Comparison of ENCODE assay signal across 1 cellular context in the genomic region with DNA sequence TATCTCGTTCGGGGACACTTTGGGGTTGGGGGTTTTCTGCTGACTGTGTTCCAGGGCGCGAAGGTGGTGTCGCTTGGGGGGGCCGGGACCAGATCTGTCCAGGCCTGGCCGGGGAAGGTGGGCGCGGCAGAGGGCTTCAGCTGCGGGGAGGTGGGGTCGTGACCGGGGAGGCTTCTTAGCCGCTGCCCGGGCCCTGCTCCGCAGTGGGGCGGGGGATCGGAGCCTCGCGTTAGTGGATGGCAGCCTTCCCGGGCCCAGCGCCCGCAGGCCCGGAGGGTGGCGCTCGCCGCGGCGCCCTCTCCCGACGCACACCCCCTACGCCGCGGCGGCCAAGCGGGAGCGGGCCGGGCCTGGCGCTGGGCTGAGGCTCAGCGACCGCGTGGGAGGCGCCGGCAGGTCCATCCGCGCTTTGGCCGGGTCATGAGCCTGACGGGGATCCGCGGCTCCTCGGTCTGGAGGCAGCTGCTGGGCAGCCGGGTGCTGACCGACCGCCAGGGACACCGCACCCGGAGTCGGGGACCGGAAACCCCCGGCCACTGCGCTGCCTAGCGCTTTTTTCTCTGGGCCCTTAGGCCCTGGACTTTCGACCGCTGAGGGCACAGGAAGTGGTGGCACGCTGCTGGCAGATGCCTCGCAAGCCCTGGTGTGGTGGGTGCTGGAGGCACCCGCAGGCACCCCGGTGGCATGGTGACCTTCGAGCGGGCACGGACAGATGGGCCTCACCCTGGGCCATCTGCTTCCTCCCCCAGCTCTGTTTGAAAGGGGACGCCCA.
TF ChIP-seq lines count a peak whose summit lies in the region.

No MANE protein-coding gene starts in this region.

TF ChIP-seq in HEK293, 187 proteins besides CTCF, POLR2A, EP300 and RAD21 (continued from another document):
- TF ChIP-seq, protein P1, sequence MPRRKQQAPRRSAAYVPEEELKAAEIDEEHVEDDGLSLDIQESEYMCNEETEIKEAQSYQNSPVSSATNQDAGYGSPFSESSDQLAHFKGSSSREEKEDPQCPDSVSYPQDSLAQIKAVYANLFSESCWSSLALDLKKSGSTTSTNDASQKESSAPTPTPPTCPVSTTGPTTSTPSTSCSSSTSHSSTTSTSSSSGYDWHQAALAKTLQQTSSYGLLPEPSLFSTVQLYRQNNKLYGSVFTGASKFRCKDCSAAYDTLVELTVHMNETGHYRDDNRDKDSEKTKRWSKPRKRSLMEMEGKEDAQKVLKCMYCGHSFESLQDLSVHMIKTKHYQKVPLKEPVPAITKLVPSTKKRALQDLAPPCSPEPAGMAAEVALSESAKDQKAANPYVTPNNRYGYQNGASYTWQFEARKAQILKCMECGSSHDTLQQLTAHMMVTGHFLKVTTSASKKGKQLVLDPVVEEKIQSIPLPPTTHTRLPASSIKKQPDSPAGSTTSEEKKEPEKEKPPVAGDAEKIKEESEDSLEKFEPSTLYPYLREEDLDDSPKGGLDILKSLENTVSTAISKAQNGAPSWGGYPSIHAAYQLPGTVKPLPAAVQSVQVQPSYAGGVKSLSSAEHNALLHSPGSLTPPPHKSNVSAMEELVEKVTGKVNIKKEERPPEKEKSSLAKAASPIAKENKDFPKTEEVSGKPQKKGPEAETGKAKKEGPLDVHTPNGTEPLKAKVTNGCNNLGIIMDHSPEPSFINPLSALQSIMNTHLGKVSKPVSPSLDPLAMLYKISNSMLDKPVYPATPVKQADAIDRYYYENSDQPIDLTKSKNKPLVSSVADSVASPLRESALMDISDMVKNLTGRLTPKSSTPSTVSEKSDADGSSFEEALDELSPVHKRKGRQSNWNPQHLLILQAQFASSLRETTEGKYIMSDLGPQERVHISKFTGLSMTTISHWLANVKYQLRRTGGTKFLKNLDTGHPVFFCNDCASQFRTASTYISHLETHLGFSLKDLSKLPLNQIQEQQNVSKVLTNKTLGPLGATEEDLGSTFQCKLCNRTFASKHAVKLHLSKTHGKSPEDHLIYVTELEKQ (tag by site-specific recombination; IDR thresholded peaks at IDR 0.05; ENCODE audit: borderline replicate concordance), result no peak
- TF ChIP-seq ZNF423 (tag by site-specific recombination; IDR thresholded peaks at IDR 0.05) (0 out of 2 replicates have a peak, but pooled peaks have one; percentile 43), ZNF19 (tag by site-specific recombination; IDR thresholded peaks at IDR 0.05; ENCODE audit: low read depth) (no peak), ZNF707 (tag by site-specific recombination; IDR thresholded peaks at IDR 0.05) (no peak), ZNF76 (tag by site-specific recombination; IDR thresholded peaks at IDR 0.05; ENCODE audit: borderline replicate concordance, low read depth) (no peak), ZNF792 (tag by site-specific recombination; IDR thresholded peaks at IDR 0.05) (no peak), KLF7 (tag by site-specific recombination; IDR thresholded peaks at IDR 0.05; ENCODE audit: borderline replicate concordance) (0 out of 2 replicates have a peak, but pooled peaks have one; percentile 3), ZNF48 (tag by site-specific recombination; IDR thresholded peaks at IDR 0.05) (no peak), FEZF1 (tag by site-specific recombination; IDR thresholded peaks at IDR 0.05) (no peak), ZFP69B (tag by site-specific recombination; IDR thresholded peaks at IDR 0.05) (no peak), SCRT1 (tag by site-specific recombination; IDR thresholded peaks at IDR 0.05; ENCODE audit: borderline replicate concordance) (no peak), ZNF660 (tag by site-specific recombination; IDR thresholded peaks at IDR 0.05) (peak; percentile 36; the same call in 1 of the 2 replicates), KLF8 (tag by site-specific recombination; IDR thresholded peaks at IDR 0.05) (peak; percentile 45; the same call in 1 of the 2 replicates), ZNF670 (tag by site-specific recombination; IDR thresholded peaks at IDR 0.05; ENCODE audit: low read depth) (no peak), ZNF514 (tag by site-specific recombination; IDR thresholded peaks at IDR 0.05) (no peak), ZBTB48 (tag by site-specific recombination; IDR thresholded peaks at IDR 0.05) (peak; percentile 83), ZNF335 (tag by site-specific recombination; conservative IDR thresholded peaks at IDR 0.05) (peak; percentile 96; the same call in 1 of the 2 replicates), EGR2 (tag by site-specific recombination; IDR thresholded peaks at IDR 0.05; ENCODE audit: low read depth) (peak; percentile 39; the same call in 1 of the 2 replicates)
- TF ChIP-seq, protein P2, sequence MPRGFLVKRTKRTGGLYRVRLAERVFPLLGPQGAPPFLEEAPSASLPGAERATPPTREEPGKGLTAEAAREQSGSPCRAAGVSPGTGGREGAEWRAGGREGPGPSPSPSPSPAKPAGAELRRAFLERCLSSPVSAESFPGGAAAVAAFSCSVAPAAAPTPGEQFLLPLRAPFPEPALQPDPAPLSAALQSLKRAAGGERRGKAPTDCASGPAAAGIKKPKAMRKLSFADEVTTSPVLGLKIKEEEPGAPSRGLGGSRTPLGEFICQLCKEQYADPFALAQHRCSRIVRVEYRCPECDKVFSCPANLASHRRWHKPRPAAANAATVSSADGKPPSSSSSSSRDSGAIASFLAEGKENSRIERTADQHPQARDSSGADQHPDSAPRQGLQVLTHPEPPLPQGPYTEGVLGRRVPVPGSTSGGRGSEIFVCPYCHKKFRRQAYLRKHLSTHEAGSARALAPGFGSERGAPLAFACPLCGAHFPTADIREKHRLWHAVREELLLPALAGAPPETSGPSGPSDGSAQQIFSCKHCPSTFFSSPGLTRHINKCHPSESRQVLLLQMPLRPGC (tag by site-specific recombination; IDR thresholded peaks at IDR 0.05), result no peak
- TF ChIP-seq, protein P3, sequence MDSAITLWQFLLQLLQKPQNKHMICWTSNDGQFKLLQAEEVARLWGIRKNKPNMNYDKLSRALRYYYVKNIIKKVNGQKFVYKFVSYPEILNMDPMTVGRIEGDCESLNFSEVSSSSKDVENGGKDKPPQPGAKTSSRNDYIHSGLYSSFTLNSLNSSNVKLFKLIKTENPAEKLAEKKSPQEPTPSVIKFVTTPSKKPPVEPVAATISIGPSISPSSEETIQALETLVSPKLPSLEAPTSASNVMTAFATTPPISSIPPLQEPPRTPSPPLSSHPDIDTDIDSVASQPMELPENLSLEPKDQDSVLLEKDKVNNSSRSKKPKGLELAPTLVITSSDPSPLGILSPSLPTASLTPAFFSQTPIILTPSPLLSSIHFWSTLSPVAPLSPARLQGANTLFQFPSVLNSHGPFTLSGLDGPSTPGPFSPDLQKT (IDR thresholded peaks at IDR 0.05; ENCODE audit: borderline replicate concordance, low read depth, low read length), result no peak
- TF ChIP-seq, protein P4, sequence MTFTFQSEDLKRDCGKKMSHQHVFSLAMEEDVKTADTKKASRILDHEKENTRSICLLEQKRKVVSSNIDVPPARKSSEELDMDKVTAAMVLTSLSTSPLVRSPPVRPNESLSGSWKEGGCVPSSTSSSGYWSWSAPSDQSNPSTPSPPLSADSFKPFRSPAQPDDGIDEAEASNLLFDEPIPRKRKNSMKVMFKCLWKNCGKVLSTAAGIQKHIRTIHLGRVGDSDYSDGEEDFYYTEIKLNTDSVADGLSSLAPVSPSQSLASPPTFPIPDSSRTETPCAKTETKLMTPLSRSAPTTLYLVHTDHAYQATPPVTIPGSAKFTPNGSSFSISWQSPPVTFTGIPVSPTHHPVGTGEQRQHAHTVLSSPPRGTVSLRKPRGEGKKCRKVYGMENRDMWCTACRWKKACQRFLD (tag by site-specific recombination; IDR thresholded peaks at IDR 0.05), result no peak
- TF ChIP-seq, protein P5, sequence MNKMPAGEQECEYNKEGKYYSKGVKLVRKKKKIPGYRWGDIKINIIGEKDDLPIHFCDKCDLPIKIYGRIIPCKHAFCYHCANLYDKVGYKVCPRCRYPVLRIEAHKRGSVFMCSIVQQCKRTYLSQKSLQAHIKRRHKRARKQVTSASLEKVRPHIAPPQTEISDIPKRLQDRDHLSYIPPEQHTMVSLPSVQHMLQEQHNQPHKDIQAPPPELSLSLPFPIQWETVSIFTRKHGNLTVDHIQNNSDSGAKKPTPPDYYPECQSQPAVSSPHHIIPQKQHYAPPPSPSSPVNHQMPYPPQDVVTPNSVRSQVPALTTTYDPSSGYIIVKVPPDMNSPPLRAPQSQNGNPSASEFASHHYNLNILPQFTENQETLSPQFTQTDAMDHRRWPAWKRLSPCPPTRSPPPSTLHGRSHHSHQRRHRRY (tag by site-specific recombination; IDR thresholded peaks at IDR 0.05), result no peak
- TF ChIP-seq, protein P6, sequence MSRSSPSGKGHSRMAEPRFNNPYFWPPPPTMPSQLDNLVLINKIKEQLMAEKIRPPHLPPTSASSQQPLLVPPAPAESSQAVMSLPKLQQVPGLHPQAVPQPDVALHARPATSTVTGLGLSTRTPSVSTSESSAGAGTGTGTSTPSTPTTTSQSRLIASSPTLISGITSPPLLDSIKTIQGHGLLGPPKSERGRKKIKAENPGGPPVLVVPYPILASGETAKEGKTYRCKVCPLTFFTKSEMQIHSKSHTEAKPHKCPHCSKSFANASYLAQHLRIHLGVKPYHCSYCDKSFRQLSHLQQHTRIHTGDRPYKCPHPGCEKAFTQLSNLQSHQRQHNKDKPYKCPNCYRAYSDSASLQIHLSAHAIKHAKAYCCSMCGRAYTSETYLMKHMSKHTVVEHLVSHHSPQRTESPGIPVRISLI (tag by site-specific recombination; IDR thresholded peaks at IDR 0.05), result no peak
- TF ChIP-seq, protein P7, sequence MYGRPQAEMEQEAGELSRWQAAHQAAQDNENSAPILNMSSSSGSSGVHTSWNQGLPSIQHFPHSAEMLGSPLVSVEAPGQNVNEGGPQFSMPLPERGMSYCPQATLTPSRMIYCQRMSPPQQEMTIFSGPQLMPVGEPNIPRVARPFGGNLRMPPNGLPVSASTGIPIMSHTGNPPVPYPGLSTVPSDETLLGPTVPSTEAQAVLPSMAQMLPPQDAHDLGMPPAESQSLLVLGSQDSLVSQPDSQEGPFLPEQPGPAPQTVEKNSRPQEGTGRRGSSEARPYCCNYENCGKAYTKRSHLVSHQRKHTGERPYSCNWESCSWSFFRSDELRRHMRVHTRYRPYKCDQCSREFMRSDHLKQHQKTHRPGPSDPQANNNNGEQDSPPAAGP (tag by site-specific recombination; IDR thresholded peaks at IDR 0.05), result no peak
TF ChIP-seq in HEK293: peak in this region for 38.
